ENCODE assay signal across 8 cellular contexts in genomic region chr1:85109475-85109874, GRCh38.
DNase-seq lines count a peak whose midpoint lies in the region; ATAC-seq and TF ChIP-seq lines count a peak whose summit lies in the region.

No MANE protein-coding gene starts in this region.

- peak; percentile 80 for ATAC-seq in GM18861 (IDR thresholded peaks at IDR 0.05; ENCODE audit: unreplicated experiment)
- ATAC-seq in HG03280 (IDR thresholded peaks at IDR 0.05; ENCODE audit: unreplicated experiment) = no peak

- TF ChIP-seq CTCF in CD14-positive monocyte (IDR thresholded peaks at IDR 0.05) (peak; percentile 47), progenitor cell of endocrine pancreas (IDR thresholded peaks at IDR 0.05; ENCODE audit: unreplicated experiment) (peak; percentile 87)

- intact Hi-C loops in CD14-positive monocyte (cut with micrococcal nuclease) = no loop called here

- no peaks in the 10 kb centered on the region for H3K4me1 Mint-ChIP-seq in CD14-positive monocyte
- no peaks in the 10 kb centered on the region for H3K4me1 Mint-ChIP-seq in progenitor cell of endocrine pancreas (ENCODE audit: low read depth)

- H3K9me3 Mint-ChIP-seq in CD14-positive monocyte = no peaks in the 10 kb centered on the region
- no peaks in the 10 kb centered on the region for H3K9me3 Mint-ChIP-seq in progenitor cell of endocrine pancreas (ENCODE audit: low read depth)

- H3K36me3 Mint-ChIP-seq in CD14-positive monocyte (no peaks in the 10 kb centered on the region), progenitor cell of endocrine pancreas (ENCODE audit: insufficient read depth) (no peaks in the 10 kb centered on the region)

- H3K27me3 Mint-ChIP-seq in CD14-positive monocyte (ENCODE audit: low read depth in 3 of 3) (peaks cover 0 to 3% (median 2%) of the 10 kb centered on the region in 3 donors), progenitor cell of endocrine pancreas (no peaks in the 10 kb centered on the region)

- no peak for DNase-seq in CD14-positive monocyte (ENCODE audit: low spot score)
- DNase-seq in HPDE6-E6E7 (ENCODE audit: extremely low spot score) = peak; percentile 55
- peak; percentile 20 for DNase-seq in NOMO-1 treated with dmso at 0.1 percent for 144 hours (lab: John Stamatoyannopoulos, UW; ENCODE audit: unreplicated experiment)
- peak; percentile 64 for DNase-seq in activated effector memory CD4-positive, alpha-beta T cell treated with anti-CD3 and anti-CD28 coated beads, Interleukin-2, amount 50 U/mL, for 16 hours
- peak; percentile 36 for DNase-seq in glomerular endothelial cell (ENCODE audit: extremely low read depth, low read depth, low spot score)
- peak; percentile 23 for DNase-seq in progenitor cell of endocrine pancreas (ENCODE audit: low spot score, unreplicated experiment)

- H3K4me3 Mint-ChIP-seq in CD14-positive monocyte (no peak overlapping the region), progenitor cell of endocrine pancreas (ENCODE audit: low read depth) (no peak overlapping the region)

- H3K27ac Mint-ChIP-seq in CD14-positive monocyte = no peak overlapping the region
- no peak overlapping the region for H3K27ac Mint-ChIP-seq in progenitor cell of endocrine pancreas
